ENCODE assay signal across 8 cellular contexts in the genomic region with DNA sequence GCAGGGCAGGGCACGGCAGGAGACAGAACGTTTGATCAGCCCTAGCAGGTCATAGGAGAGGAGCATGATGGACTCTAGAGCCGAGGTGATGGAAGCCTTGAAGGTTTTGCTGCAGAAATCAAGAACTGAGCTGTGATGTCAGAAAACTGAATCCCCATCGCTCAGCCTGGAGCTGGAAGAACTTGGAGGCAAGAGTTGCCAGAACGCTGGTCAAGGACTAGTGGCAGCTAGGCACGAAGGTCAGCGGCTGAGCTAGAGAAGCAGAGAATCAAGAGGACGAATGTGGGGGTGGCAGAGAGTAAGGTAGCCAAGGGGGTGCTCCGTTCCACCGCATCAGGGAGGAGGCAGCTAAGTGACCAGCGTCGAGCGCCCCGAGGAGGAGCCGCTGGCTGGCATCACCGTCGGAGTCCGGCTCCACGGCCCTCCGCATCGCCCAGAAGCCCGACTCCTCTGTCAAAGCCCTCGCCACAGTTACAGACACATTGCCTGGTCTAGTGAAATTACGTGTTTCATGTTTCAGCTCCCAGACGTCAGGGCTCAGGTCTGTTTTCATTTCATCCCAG. TPM values are rescaled to one million over a fixed set of nuclear protein-coding genes. Genes with fewer than 3 reads are reported as not detected.
DNase-seq lines count a peak whose midpoint lies in the region; ATAC-seq and TF ChIP-seq lines count a peak whose summit lies in the region.

No MANE protein-coding gene starts in this region.

- ATAC-seq in HG03097 (IDR thresholded peaks at IDR 0.05; ENCODE audit: low FRiP score, unreplicated experiment) (peak; percentile 17), HG02840 (IDR thresholded peaks at IDR 0.05; ENCODE audit: low FRiP score, unreplicated experiment) (no peak)

- no peak for DNase-seq in T-helper 2 cell treated with Interferon-gamma antibody and Interleukin-4, amounts not matched to agents 5 μg/mL and 100 μg/mL, for 36 hours (ENCODE audit: low spot score)
- no peak for DNase-seq in T-helper 2 cell
- DNase-seq in adipocyte (ENCODE audit: low read depth): peak; percentile 58
- DNase-seq in kidney epithelial cell (ENCODE audit: low read depth): no peak
- no peak for DNase-seq in stomach
- DNase-seq in activated CD8-positive, alpha-beta memory T cell treated with anti-CD3 and anti-CD28 coated beads for 24 hours: no peak

- H3K4me3 ChIP-seq in adipocyte (ENCODE audit: low read length) (peak overlapping the region; percentile 85), kidney epithelial cell (ENCODE audit: low read depth, low read length) (peak overlapping the region; percentile 81), stomach (peak overlapping the region; percentile 66 to 93 (median 78))

- peak overlapping the region; percentile 51 for H3K27ac Mint-ChIP-seq in T-helper 2 cell treated with Interferon-gamma antibody and Interleukin-4, amounts not matched to agents 5 μg/mL and 100 μg/mL, for 36 hours

- 6 to 10% (median 8%) methylated on average over 21 to 25 of the region's 25 CpGs for WGBS in stomach, 5 donors

- no peaks in the 10 kb centered on the region for H3K27me3 ChIP-seq in adipocyte (replicated peaks; ENCODE audit: control insufficient read depth, insufficient read depth, low read length)
- H3K27me3 ChIP-seq in kidney epithelial cell (ENCODE audit: control insufficient read depth, insufficient read depth, low read length): no peaks in the 10 kb centered on the region
- no peaks in the 10 kb centered on the region for H3K27me3 ChIP-seq in stomach

- TF ChIP-seq EP300 in stomach (IDR thresholded peaks at IDR 0.05): no peak

- H3K27ac ChIP-seq in stomach: peak overlapping the region in 4 of 5 donors; percentile 76 to 91 (median 83)

- H3K36me3 Mint-ChIP-seq in T-helper 2 cell treated with Interferon-gamma antibody and Interleukin-4, amounts not matched to agents 5 μg/mL and 100 μg/mL, for 36 hours (ENCODE audit: low read depth): peaks cover 15% of the 10 kb centered on the region

- TF ChIP-seq POLR2A in stomach (IDR thresholded peaks at IDR 0.05): no peak

- H3K9me3 Mint-ChIP-seq in T-helper 2 cell treated with Interferon-gamma antibody and Interleukin-4, amounts not matched to agents 5 μg/mL and 100 μg/mL, for 36 hours: no peaks in the 10 kb centered on the region

- intact Hi-C loops in stomach (cut with DNase I; ENCODE audit: low total_unique reads): no loop called here

- H3K4me1 Mint-ChIP-seq in T-helper 2 cell treated with Interferon-gamma antibody and Interleukin-4, amounts not matched to agents 5 μg/mL and 100 μg/mL, for 36 hours (ENCODE audit: low read depth): peaks cover 35% of the 10 kb centered on the region

- H3K27me3 Mint-ChIP-seq in T-helper 2 cell treated with Interferon-gamma antibody and Interleukin-4, amounts not matched to agents 5 μg/mL and 100 μg/mL, for 36 hours (ENCODE audit: low read depth): peaks cover 18% of the 10 kb centered on the region

- H3K9me3 ChIP-seq in adipocyte (ENCODE audit: control insufficient read depth, low read length) (no peaks in the 10 kb centered on the region), stomach (no peaks in the 10 kb centered on the region)

- H3K4me1 ChIP-seq in adipocyte (ENCODE audit: control insufficient read depth, insufficient read depth, low read length) (peaks cover 32% of the 10 kb centered on the region), stomach (peaks cover 22 to 47% (median 40%) of the 10 kb centered on the region in 4 donors)

- peak overlapping the region; percentile 85 for H3K9ac ChIP-seq in adipocyte (ENCODE audit: low read length)

- no peaks in the 10 kb centered on the region for H3K36me3 ChIP-seq in adipocyte (ENCODE audit: control insufficient read depth, insufficient read depth, low read length, severe bottlenecking)
- H3K36me3 ChIP-seq in kidney epithelial cell (ENCODE audit: control insufficient read depth, insufficient read depth, low read length): no peaks in the 10 kb centered on the region
- H3K36me3 ChIP-seq in stomach: no peaks in the 10 kb centered on the region

- no peak for TF ChIP-seq CTCF in kidney epithelial cell (IDR thresholded peaks at IDR 0.05; ENCODE audit: insufficient read depth, low read length, poor library complexity, severe bottlenecking)
- TF ChIP-seq CTCF in stomach (IDR thresholded peaks at IDR 0.05): no peak

- peak overlapping the region; percentile 87 for H3K4me3 Mint-ChIP-seq in T-helper 2 cell treated with Interferon-gamma antibody and Interleukin-4, amounts not matched to agents 5 μg/mL and 100 μg/mL, for 36 hours

RNA-seq across cellular contexts. Expression of gene GALNT10, which starts 1.2 kb away (rescaled TPM):
- total RNA-seq in kidney epithelial cell (27.6 and 28.8 TPM in 2 replicates), stomach (10 to 100 TPM; 24.9 to 76.4 (median 47.7) TPM)
- polyA plus RNA-seq in stomach: 10 to 100 TPM in 1 of 3 donors, 1 to 10 TPM in 2; 5.3 to 12.2 (median 6.4) TPM
